ENCODE assay signal across 1 cellular context in the genomic region with DNA sequence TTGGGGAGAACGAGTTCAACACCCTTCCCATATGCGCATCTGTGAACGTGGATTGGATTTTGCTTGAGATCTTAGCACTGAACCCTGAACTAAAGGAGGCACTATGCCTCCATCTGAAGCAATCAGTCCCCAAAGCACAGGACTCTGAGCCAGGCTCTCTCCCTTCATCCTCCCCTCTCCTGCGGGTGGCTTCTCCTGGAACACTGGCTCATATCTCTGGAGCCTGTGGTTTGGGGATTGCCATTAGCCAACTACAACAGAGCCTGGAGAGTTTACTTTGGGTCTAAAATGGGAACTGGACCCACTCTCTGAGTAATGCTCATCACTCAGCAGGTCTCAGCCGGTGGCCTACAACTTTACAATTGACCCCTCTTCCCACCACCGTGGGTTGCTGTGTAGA.
TF ChIP-seq lines count a peak whose summit lies in the region.

No MANE protein-coding gene starts in this region.

TF ChIP-seq in GM23338, 12 proteins besides CTCF, POLR2A, EP300 and RAD21:
- TF ChIP-seq, protein P1, sequence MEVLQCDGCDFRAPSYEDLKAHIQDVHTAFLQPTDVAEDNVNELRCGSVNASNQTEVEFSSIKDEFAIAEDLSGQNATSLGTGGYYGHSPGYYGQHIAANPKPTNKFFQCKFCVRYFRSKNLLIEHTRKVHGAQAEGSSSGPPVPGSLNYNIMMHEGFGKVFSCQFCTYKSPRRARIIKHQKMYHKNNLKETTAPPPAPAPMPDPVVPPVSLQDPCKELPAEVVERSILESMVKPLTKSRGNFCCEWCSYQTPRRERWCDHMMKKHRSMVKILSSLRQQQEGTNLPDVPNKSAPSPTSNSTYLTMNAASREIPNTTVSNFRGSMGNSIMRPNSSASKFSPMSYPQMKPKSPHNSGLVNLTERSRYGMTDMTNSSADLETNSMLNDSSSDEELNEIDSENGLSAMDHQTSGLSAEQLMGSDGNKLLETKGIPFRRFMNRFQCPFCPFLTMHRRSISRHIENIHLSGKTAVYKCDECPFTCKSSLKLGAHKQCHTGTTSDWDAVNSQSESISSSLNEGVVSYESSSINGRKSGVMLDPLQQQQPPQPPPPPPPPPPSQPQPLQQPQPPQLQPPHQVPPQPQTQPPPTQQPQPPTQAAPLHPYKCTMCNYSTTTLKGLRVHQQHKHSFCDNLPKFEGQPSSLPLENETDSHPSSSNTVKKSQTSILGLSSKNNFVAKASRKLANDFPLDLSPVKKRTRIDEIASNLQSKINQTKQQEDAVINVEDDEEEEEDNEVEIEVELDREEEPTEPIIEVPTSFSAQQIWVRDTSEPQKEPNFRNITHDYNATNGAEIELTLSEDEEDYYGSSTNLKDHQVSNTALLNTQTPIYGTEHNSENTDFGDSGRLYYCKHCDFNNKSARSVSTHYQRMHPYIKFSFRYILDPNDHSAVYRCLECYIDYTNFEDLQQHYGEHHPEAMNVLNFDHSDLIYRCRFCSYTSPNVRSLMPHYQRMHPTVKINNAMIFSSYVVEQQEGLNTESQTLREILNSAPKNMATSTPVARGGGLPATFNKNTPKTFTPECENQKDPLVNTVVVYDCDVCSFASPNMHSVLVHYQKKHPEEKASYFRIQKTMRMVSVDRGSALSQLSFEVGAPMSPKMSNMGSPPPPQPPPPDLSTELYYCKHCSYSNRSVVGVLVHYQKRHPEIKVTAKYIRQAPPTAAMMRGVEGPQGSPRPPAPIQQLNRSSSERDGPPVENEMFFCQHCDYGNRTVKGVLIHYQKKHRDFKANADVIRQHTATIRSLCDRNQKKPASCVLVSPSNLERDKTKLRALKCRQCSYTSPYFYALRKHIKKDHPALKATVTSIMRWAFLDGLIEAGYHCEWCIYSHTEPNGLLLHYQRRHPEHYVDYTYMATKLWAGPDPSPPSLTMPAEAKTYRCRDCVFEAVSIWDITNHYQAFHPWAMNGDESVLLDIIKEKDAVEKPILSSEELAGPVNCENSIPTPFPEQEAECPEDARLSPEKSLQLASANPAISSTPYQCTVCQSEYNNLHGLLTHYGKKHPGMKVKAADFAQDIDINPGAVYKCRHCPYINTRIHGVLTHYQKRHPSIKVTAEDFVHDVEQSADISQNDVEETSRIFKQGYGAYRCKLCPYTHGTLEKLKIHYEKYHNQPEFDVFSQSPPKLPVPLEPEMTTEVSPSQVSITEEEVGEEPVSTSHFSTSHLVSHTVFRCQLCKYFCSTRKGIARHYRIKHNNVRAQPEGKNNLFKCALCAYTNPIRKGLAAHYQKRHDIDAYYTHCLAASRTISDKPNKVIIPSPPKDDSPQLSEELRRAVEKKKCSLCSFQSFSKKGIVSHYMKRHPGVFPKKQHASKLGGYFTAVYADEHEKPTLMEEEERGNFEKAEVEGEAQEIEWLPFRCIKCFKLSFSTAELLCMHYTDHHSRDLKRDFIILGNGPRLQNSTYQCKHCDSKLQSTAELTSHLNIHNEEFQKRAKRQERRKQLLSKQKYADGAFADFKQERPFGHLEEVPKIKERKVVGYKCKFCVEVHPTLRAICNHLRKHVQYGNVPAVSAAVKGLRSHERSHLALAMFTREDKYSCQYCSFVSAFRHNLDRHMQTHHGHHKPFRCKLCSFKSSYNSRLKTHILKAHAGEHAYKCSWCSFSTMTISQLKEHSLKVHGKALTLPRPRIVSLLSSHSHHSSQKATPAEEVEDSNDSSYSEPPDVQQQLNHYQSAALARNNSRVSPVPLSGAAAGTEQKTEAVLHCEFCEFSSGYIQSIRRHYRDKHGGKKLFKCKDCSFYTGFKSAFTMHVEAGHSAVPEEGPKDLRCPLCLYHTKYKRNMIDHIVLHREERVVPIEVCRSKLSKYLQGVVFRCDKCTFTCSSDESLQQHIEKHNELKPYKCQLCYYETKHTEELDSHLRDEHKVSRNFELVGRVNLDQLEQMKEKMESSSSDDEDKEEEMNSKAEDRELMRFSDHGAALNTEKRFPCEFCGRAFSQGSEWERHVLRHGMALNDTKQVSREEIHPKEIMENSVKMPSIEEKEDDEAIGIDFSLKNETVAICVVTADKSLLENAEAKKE (CRISPR knock-in tag; IDR thresholded peaks at IDR 0.05): no peak
- no peak for TF ChIP-seq ZNF331 (CRISPR knock-in tag; IDR thresholded peaks at IDR 0.05; ENCODE audit: low read depth)
- no peak for TF ChIP-seq JUNB (IDR thresholded peaks at IDR 0.05; ENCODE audit: unreplicated experiment)
- TF ChIP-seq, protein P2, sequence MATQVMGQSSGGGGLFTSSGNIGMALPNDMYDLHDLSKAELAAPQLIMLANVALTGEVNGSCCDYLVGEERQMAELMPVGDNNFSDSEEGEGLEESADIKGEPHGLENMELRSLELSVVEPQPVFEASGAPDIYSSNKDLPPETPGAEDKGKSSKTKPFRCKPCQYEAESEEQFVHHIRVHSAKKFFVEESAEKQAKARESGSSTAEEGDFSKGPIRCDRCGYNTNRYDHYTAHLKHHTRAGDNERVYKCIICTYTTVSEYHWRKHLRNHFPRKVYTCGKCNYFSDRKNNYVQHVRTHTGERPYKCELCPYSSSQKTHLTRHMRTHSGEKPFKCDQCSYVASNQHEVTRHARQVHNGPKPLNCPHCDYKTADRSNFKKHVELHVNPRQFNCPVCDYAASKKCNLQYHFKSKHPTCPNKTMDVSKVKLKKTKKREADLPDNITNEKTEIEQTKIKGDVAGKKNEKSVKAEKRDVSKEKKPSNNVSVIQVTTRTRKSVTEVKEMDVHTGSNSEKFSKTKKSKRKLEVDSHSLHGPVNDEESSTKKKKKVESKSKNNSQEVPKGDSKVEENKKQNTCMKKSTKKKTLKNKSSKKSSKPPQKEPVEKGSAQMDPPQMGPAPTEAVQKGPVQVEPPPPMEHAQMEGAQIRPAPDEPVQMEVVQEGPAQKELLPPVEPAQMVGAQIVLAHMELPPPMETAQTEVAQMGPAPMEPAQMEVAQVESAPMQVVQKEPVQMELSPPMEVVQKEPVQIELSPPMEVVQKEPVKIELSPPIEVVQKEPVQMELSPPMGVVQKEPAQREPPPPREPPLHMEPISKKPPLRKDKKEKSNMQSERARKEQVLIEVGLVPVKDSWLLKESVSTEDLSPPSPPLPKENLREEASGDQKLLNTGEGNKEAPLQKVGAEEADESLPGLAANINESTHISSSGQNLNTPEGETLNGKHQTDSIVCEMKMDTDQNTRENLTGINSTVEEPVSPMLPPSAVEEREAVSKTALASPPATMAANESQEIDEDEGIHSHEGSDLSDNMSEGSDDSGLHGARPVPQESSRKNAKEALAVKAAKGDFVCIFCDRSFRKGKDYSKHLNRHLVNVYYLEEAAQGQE (IDR thresholded peaks at IDR 0.05; ENCODE audit: unreplicated experiment): no peak
- no peak for TF ChIP-seq CREB1 (CRISPR knock-in tag; IDR thresholded peaks at IDR 0.05; ENCODE audit: low read depth)
- no peak for TF ChIP-seq ZNF114 (CRISPR knock-in tag; IDR thresholded peaks at IDR 0.05)
- TF ChIP-seq NANOG (IDR thresholded peaks at IDR 0.05; ENCODE audit: borderline replicate concordance): no peak
- TF ChIP-seq POLR2AphosphoS5 (IDR thresholded peaks at IDR 0.05; ENCODE audit: low read depth): no peak
- TF ChIP-seq STAT1 (IDR thresholded peaks at IDR 0.05; ENCODE audit: unreplicated experiment): no peak
- TF ChIP-seq, protein P3, sequence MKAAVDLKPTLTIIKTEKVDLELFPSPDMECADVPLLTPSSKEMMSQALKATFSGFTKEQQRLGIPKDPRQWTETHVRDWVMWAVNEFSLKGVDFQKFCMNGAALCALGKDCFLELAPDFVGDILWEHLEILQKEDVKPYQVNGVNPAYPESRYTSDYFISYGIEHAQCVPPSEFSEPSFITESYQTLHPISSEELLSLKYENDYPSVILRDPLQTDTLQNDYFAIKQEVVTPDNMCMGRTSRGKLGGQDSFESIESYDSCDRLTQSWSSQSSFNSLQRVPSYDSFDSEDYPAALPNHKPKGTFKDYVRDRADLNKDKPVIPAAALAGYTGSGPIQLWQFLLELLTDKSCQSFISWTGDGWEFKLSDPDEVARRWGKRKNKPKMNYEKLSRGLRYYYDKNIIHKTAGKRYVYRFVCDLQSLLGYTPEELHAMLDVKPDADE (IDR thresholded peaks at IDR 0.05): no peak
- TF ChIP-seq EZH2 (IDR thresholded peaks at IDR 0.05; ENCODE audit: low read depth, unreplicated experiment): no peak
- TF ChIP-seq EZH2phosphoT487 (IDR thresholded peaks at IDR 0.05; ENCODE audit: unreplicated experiment): no peak
TF ChIP-seq in GM23338: peak in this region for 0.
